Comparison of ENCODE assay signal across 1 cellular context in the genomic region with DNA sequence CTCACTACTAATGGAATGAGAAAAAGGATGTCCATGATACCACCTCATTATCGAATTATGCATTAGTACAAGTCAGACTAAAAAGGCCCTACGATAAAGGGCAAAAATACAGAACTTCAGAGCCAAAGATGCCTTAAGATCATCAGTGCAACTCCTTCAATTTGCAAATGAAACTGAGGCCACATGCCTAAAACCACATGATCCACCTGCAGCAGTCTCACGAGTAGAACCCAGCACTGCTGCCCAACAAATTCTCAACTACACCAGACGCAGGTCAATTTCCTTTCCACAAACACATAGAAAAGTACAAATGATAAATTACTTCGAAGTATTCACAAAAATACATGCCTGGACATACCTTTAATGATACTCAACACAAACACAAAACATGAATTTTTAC.
TF ChIP-seq lines count a peak whose summit lies in the region.

No MANE protein-coding gene starts in this region.

TF ChIP-seq in GM23338, 12 proteins besides CTCF, POLR2A, EP300 and RAD21 (continued from another document):
- TF ChIP-seq, protein P1, sequence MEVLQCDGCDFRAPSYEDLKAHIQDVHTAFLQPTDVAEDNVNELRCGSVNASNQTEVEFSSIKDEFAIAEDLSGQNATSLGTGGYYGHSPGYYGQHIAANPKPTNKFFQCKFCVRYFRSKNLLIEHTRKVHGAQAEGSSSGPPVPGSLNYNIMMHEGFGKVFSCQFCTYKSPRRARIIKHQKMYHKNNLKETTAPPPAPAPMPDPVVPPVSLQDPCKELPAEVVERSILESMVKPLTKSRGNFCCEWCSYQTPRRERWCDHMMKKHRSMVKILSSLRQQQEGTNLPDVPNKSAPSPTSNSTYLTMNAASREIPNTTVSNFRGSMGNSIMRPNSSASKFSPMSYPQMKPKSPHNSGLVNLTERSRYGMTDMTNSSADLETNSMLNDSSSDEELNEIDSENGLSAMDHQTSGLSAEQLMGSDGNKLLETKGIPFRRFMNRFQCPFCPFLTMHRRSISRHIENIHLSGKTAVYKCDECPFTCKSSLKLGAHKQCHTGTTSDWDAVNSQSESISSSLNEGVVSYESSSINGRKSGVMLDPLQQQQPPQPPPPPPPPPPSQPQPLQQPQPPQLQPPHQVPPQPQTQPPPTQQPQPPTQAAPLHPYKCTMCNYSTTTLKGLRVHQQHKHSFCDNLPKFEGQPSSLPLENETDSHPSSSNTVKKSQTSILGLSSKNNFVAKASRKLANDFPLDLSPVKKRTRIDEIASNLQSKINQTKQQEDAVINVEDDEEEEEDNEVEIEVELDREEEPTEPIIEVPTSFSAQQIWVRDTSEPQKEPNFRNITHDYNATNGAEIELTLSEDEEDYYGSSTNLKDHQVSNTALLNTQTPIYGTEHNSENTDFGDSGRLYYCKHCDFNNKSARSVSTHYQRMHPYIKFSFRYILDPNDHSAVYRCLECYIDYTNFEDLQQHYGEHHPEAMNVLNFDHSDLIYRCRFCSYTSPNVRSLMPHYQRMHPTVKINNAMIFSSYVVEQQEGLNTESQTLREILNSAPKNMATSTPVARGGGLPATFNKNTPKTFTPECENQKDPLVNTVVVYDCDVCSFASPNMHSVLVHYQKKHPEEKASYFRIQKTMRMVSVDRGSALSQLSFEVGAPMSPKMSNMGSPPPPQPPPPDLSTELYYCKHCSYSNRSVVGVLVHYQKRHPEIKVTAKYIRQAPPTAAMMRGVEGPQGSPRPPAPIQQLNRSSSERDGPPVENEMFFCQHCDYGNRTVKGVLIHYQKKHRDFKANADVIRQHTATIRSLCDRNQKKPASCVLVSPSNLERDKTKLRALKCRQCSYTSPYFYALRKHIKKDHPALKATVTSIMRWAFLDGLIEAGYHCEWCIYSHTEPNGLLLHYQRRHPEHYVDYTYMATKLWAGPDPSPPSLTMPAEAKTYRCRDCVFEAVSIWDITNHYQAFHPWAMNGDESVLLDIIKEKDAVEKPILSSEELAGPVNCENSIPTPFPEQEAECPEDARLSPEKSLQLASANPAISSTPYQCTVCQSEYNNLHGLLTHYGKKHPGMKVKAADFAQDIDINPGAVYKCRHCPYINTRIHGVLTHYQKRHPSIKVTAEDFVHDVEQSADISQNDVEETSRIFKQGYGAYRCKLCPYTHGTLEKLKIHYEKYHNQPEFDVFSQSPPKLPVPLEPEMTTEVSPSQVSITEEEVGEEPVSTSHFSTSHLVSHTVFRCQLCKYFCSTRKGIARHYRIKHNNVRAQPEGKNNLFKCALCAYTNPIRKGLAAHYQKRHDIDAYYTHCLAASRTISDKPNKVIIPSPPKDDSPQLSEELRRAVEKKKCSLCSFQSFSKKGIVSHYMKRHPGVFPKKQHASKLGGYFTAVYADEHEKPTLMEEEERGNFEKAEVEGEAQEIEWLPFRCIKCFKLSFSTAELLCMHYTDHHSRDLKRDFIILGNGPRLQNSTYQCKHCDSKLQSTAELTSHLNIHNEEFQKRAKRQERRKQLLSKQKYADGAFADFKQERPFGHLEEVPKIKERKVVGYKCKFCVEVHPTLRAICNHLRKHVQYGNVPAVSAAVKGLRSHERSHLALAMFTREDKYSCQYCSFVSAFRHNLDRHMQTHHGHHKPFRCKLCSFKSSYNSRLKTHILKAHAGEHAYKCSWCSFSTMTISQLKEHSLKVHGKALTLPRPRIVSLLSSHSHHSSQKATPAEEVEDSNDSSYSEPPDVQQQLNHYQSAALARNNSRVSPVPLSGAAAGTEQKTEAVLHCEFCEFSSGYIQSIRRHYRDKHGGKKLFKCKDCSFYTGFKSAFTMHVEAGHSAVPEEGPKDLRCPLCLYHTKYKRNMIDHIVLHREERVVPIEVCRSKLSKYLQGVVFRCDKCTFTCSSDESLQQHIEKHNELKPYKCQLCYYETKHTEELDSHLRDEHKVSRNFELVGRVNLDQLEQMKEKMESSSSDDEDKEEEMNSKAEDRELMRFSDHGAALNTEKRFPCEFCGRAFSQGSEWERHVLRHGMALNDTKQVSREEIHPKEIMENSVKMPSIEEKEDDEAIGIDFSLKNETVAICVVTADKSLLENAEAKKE (CRISPR knock-in tag; IDR thresholded peaks at IDR 0.05), result no peak
- TF ChIP-seq STAT1 (IDR thresholded peaks at IDR 0.05; ENCODE audit: unreplicated experiment) (no peak), POLR2AphosphoS5 (IDR thresholded peaks at IDR 0.05; ENCODE audit: low read depth) (no peak), NANOG (IDR thresholded peaks at IDR 0.05; ENCODE audit: borderline replicate concordance) (no peak), EZH2 (IDR thresholded peaks at IDR 0.05; ENCODE audit: low read depth, unreplicated experiment) (no peak), EZH2phosphoT487 (IDR thresholded peaks at IDR 0.05; ENCODE audit: unreplicated experiment) (no peak)
- TF ChIP-seq, protein P2, sequence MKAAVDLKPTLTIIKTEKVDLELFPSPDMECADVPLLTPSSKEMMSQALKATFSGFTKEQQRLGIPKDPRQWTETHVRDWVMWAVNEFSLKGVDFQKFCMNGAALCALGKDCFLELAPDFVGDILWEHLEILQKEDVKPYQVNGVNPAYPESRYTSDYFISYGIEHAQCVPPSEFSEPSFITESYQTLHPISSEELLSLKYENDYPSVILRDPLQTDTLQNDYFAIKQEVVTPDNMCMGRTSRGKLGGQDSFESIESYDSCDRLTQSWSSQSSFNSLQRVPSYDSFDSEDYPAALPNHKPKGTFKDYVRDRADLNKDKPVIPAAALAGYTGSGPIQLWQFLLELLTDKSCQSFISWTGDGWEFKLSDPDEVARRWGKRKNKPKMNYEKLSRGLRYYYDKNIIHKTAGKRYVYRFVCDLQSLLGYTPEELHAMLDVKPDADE (IDR thresholded peaks at IDR 0.05), result no peak
- TF ChIP-seq, protein P3, sequence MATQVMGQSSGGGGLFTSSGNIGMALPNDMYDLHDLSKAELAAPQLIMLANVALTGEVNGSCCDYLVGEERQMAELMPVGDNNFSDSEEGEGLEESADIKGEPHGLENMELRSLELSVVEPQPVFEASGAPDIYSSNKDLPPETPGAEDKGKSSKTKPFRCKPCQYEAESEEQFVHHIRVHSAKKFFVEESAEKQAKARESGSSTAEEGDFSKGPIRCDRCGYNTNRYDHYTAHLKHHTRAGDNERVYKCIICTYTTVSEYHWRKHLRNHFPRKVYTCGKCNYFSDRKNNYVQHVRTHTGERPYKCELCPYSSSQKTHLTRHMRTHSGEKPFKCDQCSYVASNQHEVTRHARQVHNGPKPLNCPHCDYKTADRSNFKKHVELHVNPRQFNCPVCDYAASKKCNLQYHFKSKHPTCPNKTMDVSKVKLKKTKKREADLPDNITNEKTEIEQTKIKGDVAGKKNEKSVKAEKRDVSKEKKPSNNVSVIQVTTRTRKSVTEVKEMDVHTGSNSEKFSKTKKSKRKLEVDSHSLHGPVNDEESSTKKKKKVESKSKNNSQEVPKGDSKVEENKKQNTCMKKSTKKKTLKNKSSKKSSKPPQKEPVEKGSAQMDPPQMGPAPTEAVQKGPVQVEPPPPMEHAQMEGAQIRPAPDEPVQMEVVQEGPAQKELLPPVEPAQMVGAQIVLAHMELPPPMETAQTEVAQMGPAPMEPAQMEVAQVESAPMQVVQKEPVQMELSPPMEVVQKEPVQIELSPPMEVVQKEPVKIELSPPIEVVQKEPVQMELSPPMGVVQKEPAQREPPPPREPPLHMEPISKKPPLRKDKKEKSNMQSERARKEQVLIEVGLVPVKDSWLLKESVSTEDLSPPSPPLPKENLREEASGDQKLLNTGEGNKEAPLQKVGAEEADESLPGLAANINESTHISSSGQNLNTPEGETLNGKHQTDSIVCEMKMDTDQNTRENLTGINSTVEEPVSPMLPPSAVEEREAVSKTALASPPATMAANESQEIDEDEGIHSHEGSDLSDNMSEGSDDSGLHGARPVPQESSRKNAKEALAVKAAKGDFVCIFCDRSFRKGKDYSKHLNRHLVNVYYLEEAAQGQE (IDR thresholded peaks at IDR 0.05; ENCODE audit: unreplicated experiment), result no peak
